In genomic region chr17:7280519-7281073, GRCh38 we compare ENCODE assay signal across 8 cellular contexts. TPM values are rescaled to one million over a fixed set of nuclear protein-coding genes. Genes with fewer than 3 reads are reported as not detected.
DNase-seq lines count a peak whose midpoint lies in the region; ATAC-seq, FAIRE-seq and TF ChIP-seq lines count a peak whose summit lies in the region.

No MANE protein-coding gene starts in this region.

- 3% methylated on average over 16 of the region's 29 CpGs for WGBS in HepG2 (ENCODE audit: low lambda C conversion rate)

- POLR2A ChIA-PET in HepG2 (lab: Yijun Ruan, JAX) = interaction anchor here (0.6 to 3.9 kb wide), 24 partner anchors 12 to 347 kb away, joined by 3 to 35 read pairs (median 6); partner anchors contain the start of genes ACADVL, ASGR2, CTDNEP1 and DLG4

- intact Hi-C loops in HepG2 (cut with micrococcal nuclease; ENCODE audit: unreplicated experiment) = loop anchor here (1.0 to 5.0 kb wide), 4 partner anchors 16 to 66 kb away; partner anchors contain the start of gene GABARAP

- peaks cover 38% of the 10 kb centered on the region for H3K4me1 ChIP-seq in HepG2 (ENCODE audit: insufficient read depth, low read length)

- TF ChIP-seq EP300 in HepG2 (IDR thresholded peaks at IDR 0.05; ENCODE audit: low read depth in 2 of 2, low read length in 2 of 2) (no peak), HepG2 (CRISPR knock-in tag; IDR thresholded peaks at IDR 0.05; ENCODE audit: borderline replicate concordance) (no peak)

- TF ChIP-seq RAD21 in HepG2 (CRISPR knock-in tag; IDR thresholded peaks at IDR 0.05) = peak; percentile 99

- no peaks in the 10 kb centered on the region for H3K27me3 ChIP-seq in HepG2 (ENCODE audit: control insufficient read depth in 1 of 2, insufficient read depth in 2 of 2, low read length in 2 of 2)

- H3K27ac ChIP-seq in HepG2 (ENCODE audit: extremely low read length, insufficient read depth, low read length) = peak overlapping the region; percentile 59

- FAIRE-seq in HepG2 (lab: Jason Lieb, UNC) = peak; percentile 89

- TF ChIP-seq CTCF in GM13976 (IDR thresholded peaks at IDR 0.05; ENCODE audit: borderline replicate concordance, control extremely low read depth, extremely low read depth, insufficient read depth, missing control alignments) (peak; percentile 65), HepG2 (CRISPR knock-in tag; IDR thresholded peaks at IDR 0.05) (peak; percentile 98)

- CTCF ChIA-PET in HepG2 (lab: Yijun Ruan, JAX; ENCODE audit: low intra/inter-chr PET ratio, low total read pairs) = interaction anchor here (1.2 to 2.9 kb wide), 7 partner anchors 12 to 235 kb away, joined by 3 to 43 read pairs (median 6); partner anchors contain the start of genes CTDNEP1 and ELP5

- no peak for TF ChIP-seq POLR2A in HepG2 (IDR thresholded peaks at IDR 0.05; ENCODE audit: insufficient read depth in 1 of 2, low read depth in 2 of 2, low read length in 2 of 2)

- peak; percentile 90 for DNase-seq in GM13976 (ENCODE audit: low spot score)
- peak; percentile 79 for DNase-seq in NCI-H526 treated with DMSO at 0.1 percent for 48 hours (lab: John Stamatoyannopoulos, UW)
- DNase-seq in activated CD4-positive, alpha-beta T cell treated with anti-CD3 and anti-CD28 coated beads, Interleukin-2, amount 50 U/mL, for 48 hours = peak; percentile 86 to 90
- DNase-seq in dermis microvascular lymphatic vessel endothelial cell (ENCODE audit: low read depth in 2 of 2) = peak; percentile 52 to 76
- peak; percentile 79 for DNase-seq in HepG2 (ENCODE audit: low spot score)
- peak; percentile 87 for DNase-seq in stimulated activated CD4-positive, alpha-beta T cell treated with anti-CD3 and anti-CD28 coated beads, Interleukin-4, amount 100 ng/mL, for 1 hour

- peak overlapping the region; percentile 86 for H3K4me2 ChIP-seq in HepG2 (ENCODE audit: low read depth, low read length)

- H3K4me3 ChIP-seq in HepG2 (replicated peaks in 1 of 3; ENCODE audit: insufficient read depth in 1 of 3, low read depth in 2 of 3, low read length in 3 of 3) = peak overlapping the region; percentile 23 to 87 (median 31); a peak in 5 of 6 replicates

- ATAC-seq in HG03196 (IDR thresholded peaks at IDR 0.05; ENCODE audit: unreplicated experiment) (peak; percentile 55), HepG2 (peak; percentile 72), GM18511 (IDR thresholded peaks at IDR 0.05; ENCODE audit: unreplicated experiment) (no peak)

- peak overlapping the region; percentile 27 for H3K9ac ChIP-seq in HepG2 (ENCODE audit: insufficient read depth, low read depth, low read length)

- no TSS peak for BruUV-seq in HepG2 (replicated peaks; lab: Mats Ljungman, UMichigan)

- H4K20me1 ChIP-seq in HepG2 (ENCODE audit: insufficient read depth, low read length) = no peaks in the 10 kb centered on the region

- H3K36me3 ChIP-seq in HepG2 (replicated peaks in 1 of 2; ENCODE audit: control insufficient read depth in 1 of 2, insufficient read depth in 2 of 2, low read length in 2 of 2) = peaks cover 8% of the 10 kb centered on the region in 2 experiments; a peak in 4 of 5 replicates

- H2AFZ ChIP-seq in HepG2 (ENCODE audit: low read length) = no peak overlapping the region

- no peaks in the 10 kb centered on the region for H3K9me3 ChIP-seq in HepG2 (ENCODE audit: low read length)

- in situ Hi-C loops in GM13976 (cut with MboI; ENCODE audit: low sequenced_read_pairs, unreplicated experiment) (loop anchor here (25.0 kb wide), 1 partner anchor 243 kb away; the partner anchor contains the start of genes SLC16A11 and SLC16A13), HepG2 (cut with HindIII; ENCODE audit: extremely low pct_ligation_motif_present, low pct_unique_long_range_greater_than_20kb) (loop anchor here (10.0 kb wide), 1 partner anchor 236 kb away; the partner anchor contains the start of gene SLC16A11)

- no peaks in the 10 kb centered on the region for H3K79me2 ChIP-seq in HepG2 (ENCODE audit: insufficient read depth, low read length)

RNA-seq across cellular contexts. Expression of gene SLC2A4, which starts 0.9 kb away (rescaled TPM):
- 0.76 and 0.90 TPM in 2 replicates for total RNA-seq in dermis microvascular lymphatic vessel endothelial cell
- 2.6 and 5.8 TPM in 2 replicates for total RNA-seq in HepG2 (2016; rRNA removed; fragmentation: Illumina TruSeq; extraction: Trizol)
- total RNA-seq in HepG2 (2016; cell fraction: cytosol; rRNA removed; fragmentation: Illumina TruSeq; extraction: Trizol; ENCODE audit: low read depth) = 1.1 and 1.3 TPM in 2 replicates
- 2.6 and 6.2 TPM in 2 replicates for total RNA-seq in HepG2 (2016; cell fraction: insoluble cytoplasmic fraction; rRNA removed; fragmentation: Illumina TruSeq; extraction: Trizol)
- total RNA-seq in HepG2 (2016; cell fraction: membrane; rRNA removed; fragmentation: Illumina TruSeq; extraction: Trizol) = 2.9 and 3.0 TPM in 2 replicates
- total RNA-seq in HepG2 (2016; cell fraction: nucleus; rRNA removed; fragmentation: Illumina TruSeq; extraction: Trizol) = 5.2 and 8.4 TPM in 2 replicates
- 4.9 and 6.3 TPM in 2 replicates for polyA plus RNA-seq in HepG2 (2011; rRNA removed)
- 3.9 and 5.4 TPM in 2 replicates for polyA plus RNA-seq in HepG2 (2011; cell fraction: cytosol; rRNA removed)
- polyA plus RNA-seq in HepG2 (2011; cell fraction: nucleus; rRNA removed) = 13.8 and 15.9 TPM in 2 replicates
- polyA plus RNA-seq in HepG2 (2012) = 1.9 and 2.8 TPM in 2 replicates
- polyA plus RNA-seq in HepG2 (2016; cell fraction: cytosol; fragmentation: Illumina TruSeq; extraction: Trizol; ENCODE audit: low read depth) = 0.44 and 0.46 TPM in 2 replicates
- polyA plus RNA-seq in HepG2 (2016; cell fraction: insoluble cytoplasmic fraction; fragmentation: Illumina TruSeq; extraction: Trizol; ENCODE audit: low read depth) = 1.6 and 2.0 TPM in 2 replicates
- 1.1 and 1.3 TPM in 2 replicates for polyA plus RNA-seq in HepG2 (2016; cell fraction: membrane; fragmentation: Illumina TruSeq; extraction: Trizol; ENCODE audit: low read depth)
- 8.0 and 10.3 TPM in 2 replicates for polyA plus RNA-seq in HepG2 (2016; cell fraction: nucleus; fragmentation: Illumina TruSeq; extraction: Trizol; ENCODE audit: insufficient read depth, low read depth)
- 0.68 and 20.8 TPM in 2 replicates for polyA minus RNA-seq in HepG2 (2011; rRNA and poly(A)+ RNA removed; ENCODE audit: low replicate concordance)
- polyA minus RNA-seq in HepG2 (2011; cell fraction: cytosol; rRNA and poly(A)+ RNA removed) = 5.3 and 5.8 TPM in 2 replicates
- 10.2 and 10.3 TPM in 2 replicates for polyA minus RNA-seq in HepG2 (2011; cell fraction: nucleus; rRNA and poly(A)+ RNA removed)

RNA-seq across cellular contexts. Expression of gene YBX2, which starts 13.8 kb away (rescaled TPM):
- total RNA-seq in dermis microvascular lymphatic vessel endothelial cell (0.25 and 0.26 TPM in 2 replicates), HepG2 (2016; rRNA removed; fragmentation: Illumina TruSeq; extraction: Trizol) (0.22 TPM in 1 of 2 replicates, not detected in the other)
- total RNA-seq in HepG2 (2016; cell fraction: cytosol; rRNA removed; fragmentation: Illumina TruSeq; extraction: Trizol; ENCODE audit: low read depth) = 0.09 and 0.30 TPM in 2 replicates
- 0.24 TPM in 1 of 2 replicates, not detected in the other for total RNA-seq in HepG2 (2016; cell fraction: insoluble cytoplasmic fraction; rRNA removed; fragmentation: Illumina TruSeq; extraction: Trizol)
- 0.25 and 0.34 TPM in 2 replicates for total RNA-seq in HepG2 (2016; cell fraction: membrane; rRNA removed; fragmentation: Illumina TruSeq; extraction: Trizol)
- total RNA-seq in HepG2 (2016; cell fraction: nucleus; rRNA removed; fragmentation: Illumina TruSeq; extraction: Trizol) = 0.34 and 0.37 TPM in 2 replicates
- 0.12 TPM in 2 replicates for polyA plus RNA-seq in HepG2 (2011; rRNA removed)
- polyA plus RNA-seq in HepG2 (2011; cell fraction: cytosol; rRNA removed) = 0.01 and 0.07 TPM in 2 replicates
- 0.96 and 1.6 TPM in 2 replicates for polyA plus RNA-seq in HepG2 (2011; cell fraction: nucleus; rRNA removed)
- polyA plus RNA-seq in HepG2 (2012) = 0.39 and 0.50 TPM in 2 replicates
- polyA plus RNA-seq in HepG2 (2016; cell fraction: cytosol; fragmentation: Illumina TruSeq; extraction: Trizol; ENCODE audit: low read depth) = 0.36 TPM in 2 replicates
- polyA plus RNA-seq in HepG2 (2016; cell fraction: insoluble cytoplasmic fraction; fragmentation: Illumina TruSeq; extraction: Trizol; ENCODE audit: low read depth) = 0.30 and 0.47 TPM in 2 replicates
- polyA plus RNA-seq in HepG2 (2016; cell fraction: membrane; fragmentation: Illumina TruSeq; extraction: Trizol; ENCODE audit: low read depth) = 0.38 and 0.65 TPM in 2 replicates
- polyA plus RNA-seq in HepG2 (2016; cell fraction: nucleus; fragmentation: Illumina TruSeq; extraction: Trizol; ENCODE audit: insufficient read depth, low read depth) = 1.2 and 1.5 TPM in 2 replicates
- 0.06 and 0.09 TPM in 2 replicates for polyA minus RNA-seq in HepG2 (2011; rRNA and poly(A)+ RNA removed; ENCODE audit: low replicate concordance)
- polyA minus RNA-seq in HepG2 (2011; cell fraction: cytosol; rRNA and poly(A)+ RNA removed) = not detected in 2 replicates
- polyA minus RNA-seq in HepG2 (2011; cell fraction: nucleus; rRNA and poly(A)+ RNA removed) = 0.37 and 0.52 TPM in 2 replicates

RNA-seq across cellular contexts. Expression of gene CLDN7, which starts 18.3 kb away (rescaled TPM):
- 1.0 and 2.7 TPM in 2 replicates for total RNA-seq in dermis microvascular lymphatic vessel endothelial cell
- total RNA-seq in HepG2 (2016; rRNA removed; fragmentation: Illumina TruSeq; extraction: Trizol) = not detected in 2 replicates
- not detected in 2 replicates for total RNA-seq in HepG2 (2016; cell fraction: cytosol; rRNA removed; fragmentation: Illumina TruSeq; extraction: Trizol; ENCODE audit: low read depth)
- total RNA-seq in HepG2 (2016; cell fraction: insoluble cytoplasmic fraction; rRNA removed; fragmentation: Illumina TruSeq; extraction: Trizol) = not detected in 2 replicates
- not detected in 2 replicates for total RNA-seq in HepG2 (2016; cell fraction: membrane; rRNA removed; fragmentation: Illumina TruSeq; extraction: Trizol)
- total RNA-seq in HepG2 (2016; cell fraction: nucleus; rRNA removed; fragmentation: Illumina TruSeq; extraction: Trizol) = not detected in 2 replicates
- not detected in 2 replicates for polyA plus RNA-seq in HepG2 (2011; rRNA removed)
- polyA plus RNA-seq in HepG2 (2011; cell fraction: cytosol; rRNA removed) = not detected in 2 replicates
- polyA plus RNA-seq in HepG2 (2011; cell fraction: nucleus; rRNA removed) = not detected in 2 replicates
- polyA plus RNA-seq in HepG2 (2012) = not detected in 2 replicates
- not detected in 2 replicates for polyA plus RNA-seq in HepG2 (2016; cell fraction: cytosol; fragmentation: Illumina TruSeq; extraction: Trizol; ENCODE audit: low read depth)
- not detected in 2 replicates for polyA plus RNA-seq in HepG2 (2016; cell fraction: insoluble cytoplasmic fraction; fragmentation: Illumina TruSeq; extraction: Trizol; ENCODE audit: low read depth)
- not detected in 2 replicates for polyA plus RNA-seq in HepG2 (2016; cell fraction: membrane; fragmentation: Illumina TruSeq; extraction: Trizol; ENCODE audit: low read depth)
- polyA plus RNA-seq in HepG2 (2016; cell fraction: nucleus; fragmentation: Illumina TruSeq; extraction: Trizol; ENCODE audit: insufficient read depth, low read depth) = not detected in 2 replicates
- polyA minus RNA-seq in HepG2 (2011; rRNA and poly(A)+ RNA removed; ENCODE audit: low replicate concordance) = 10.0 TPM in 1 of 2 replicates, not detected in the other
- not detected in 2 replicates for polyA minus RNA-seq in HepG2 (2011; cell fraction: cytosol; rRNA and poly(A)+ RNA removed)
- not detected in 2 replicates for polyA minus RNA-seq in HepG2 (2011; cell fraction: nucleus; rRNA and poly(A)+ RNA removed)

RNA-seq across cellular contexts. Expression of gene EIF5A, which starts 26.8 kb away (rescaled TPM):
- total RNA-seq in dermis microvascular lymphatic vessel endothelial cell (540 and 622 TPM in 2 replicates), HepG2 (2016; rRNA removed; fragmentation: Illumina TruSeq; extraction: Trizol) (319 and 367 TPM in 2 replicates)
- 181 and 202 TPM in 2 replicates for total RNA-seq in HepG2 (2016; cell fraction: cytosol; rRNA removed; fragmentation: Illumina TruSeq; extraction: Trizol; ENCODE audit: low read depth)
- total RNA-seq in HepG2 (2016; cell fraction: insoluble cytoplasmic fraction; rRNA removed; fragmentation: Illumina TruSeq; extraction: Trizol) = 326 and 331 TPM in 2 replicates
- 297 and 318 TPM in 2 replicates for total RNA-seq in HepG2 (2016; cell fraction: membrane; rRNA removed; fragmentation: Illumina TruSeq; extraction: Trizol)
- 155 and 177 TPM in 2 replicates for total RNA-seq in HepG2 (2016; cell fraction: nucleus; rRNA removed; fragmentation: Illumina TruSeq; extraction: Trizol)
- polyA plus RNA-seq in HepG2 (2011; rRNA removed) = 280 and 337 TPM in 2 replicates
- 359 and 386 TPM in 2 replicates for polyA plus RNA-seq in HepG2 (2011; cell fraction: cytosol; rRNA removed)
- 222 and 229 TPM in 2 replicates for polyA plus RNA-seq in HepG2 (2011; cell fraction: nucleus; rRNA removed)
- 346 and 360 TPM in 2 replicates for polyA plus RNA-seq in HepG2 (2012)
- 332 and 358 TPM in 2 replicates for polyA plus RNA-seq in HepG2 (2016; cell fraction: cytosol; fragmentation: Illumina TruSeq; extraction: Trizol; ENCODE audit: low read depth)
- 655 and 754 TPM in 2 replicates for polyA plus RNA-seq in HepG2 (2016; cell fraction: insoluble cytoplasmic fraction; fragmentation: Illumina TruSeq; extraction: Trizol; ENCODE audit: low read depth)
- 458 and 466 TPM in 2 replicates for polyA plus RNA-seq in HepG2 (2016; cell fraction: membrane; fragmentation: Illumina TruSeq; extraction: Trizol; ENCODE audit: low read depth)
- 478 and 490 TPM in 2 replicates for polyA plus RNA-seq in HepG2 (2016; cell fraction: nucleus; fragmentation: Illumina TruSeq; extraction: Trizol; ENCODE audit: insufficient read depth, low read depth)
- polyA minus RNA-seq in HepG2 (2011; rRNA and poly(A)+ RNA removed; ENCODE audit: low replicate concordance) = 353 and 1,132 TPM in 2 replicates
- 190 and 222 TPM in 2 replicates for polyA minus RNA-seq in HepG2 (2011; cell fraction: cytosol; rRNA and poly(A)+ RNA removed)
- polyA minus RNA-seq in HepG2 (2011; cell fraction: nucleus; rRNA and poly(A)+ RNA removed) = 105 and 111 TPM in 2 replicates

RNA-seq across cellular contexts. Expression of gene ELP5, which starts 28.6 kb away (rescaled TPM):
- total RNA-seq in dermis microvascular lymphatic vessel endothelial cell (31.8 and 34.6 TPM in 2 replicates), HepG2 (2016; rRNA removed; fragmentation: Illumina TruSeq; extraction: Trizol) (68.0 and 69.8 TPM in 2 replicates)
- total RNA-seq in HepG2 (2016; cell fraction: cytosol; rRNA removed; fragmentation: Illumina TruSeq; extraction: Trizol; ENCODE audit: low read depth) = 111 and 129 TPM in 2 replicates
- 64.4 and 71.8 TPM in 2 replicates for total RNA-seq in HepG2 (2016; cell fraction: insoluble cytoplasmic fraction; rRNA removed; fragmentation: Illumina TruSeq; extraction: Trizol)
- total RNA-seq in HepG2 (2016; cell fraction: membrane; rRNA removed; fragmentation: Illumina TruSeq; extraction: Trizol) = 142 and 154 TPM in 2 replicates
- total RNA-seq in HepG2 (2016; cell fraction: nucleus; rRNA removed; fragmentation: Illumina TruSeq; extraction: Trizol) = 40.7 and 41.3 TPM in 2 replicates
- polyA plus RNA-seq in HepG2 (2011; rRNA removed) = 67.6 and 75.4 TPM in 2 replicates
- polyA plus RNA-seq in HepG2 (2011; cell fraction: cytosol; rRNA removed) = 79.0 and 80.4 TPM in 2 replicates
- 109 and 116 TPM in 2 replicates for polyA plus RNA-seq in HepG2 (2011; cell fraction: nucleus; rRNA removed)
- 54.3 and 56.5 TPM in 2 replicates for polyA plus RNA-seq in HepG2 (2012)
- 153 and 183 TPM in 2 replicates for polyA plus RNA-seq in HepG2 (2016; cell fraction: cytosol; fragmentation: Illumina TruSeq; extraction: Trizol; ENCODE audit: low read depth)
- polyA plus RNA-seq in HepG2 (2016; cell fraction: insoluble cytoplasmic fraction; fragmentation: Illumina TruSeq; extraction: Trizol; ENCODE audit: low read depth) = 78.9 and 80.0 TPM in 2 replicates
- 162 and 180 TPM in 2 replicates for polyA plus RNA-seq in HepG2 (2016; cell fraction: membrane; fragmentation: Illumina TruSeq; extraction: Trizol; ENCODE audit: low read depth)
- polyA plus RNA-seq in HepG2 (2016; cell fraction: nucleus; fragmentation: Illumina TruSeq; extraction: Trizol; ENCODE audit: insufficient read depth, low read depth) = 87.0 and 90.3 TPM in 2 replicates
- 70.4 and 79.0 TPM in 2 replicates for polyA minus RNA-seq in HepG2 (2011; rRNA and poly(A)+ RNA removed; ENCODE audit: low replicate concordance)
- polyA minus RNA-seq in HepG2 (2011; cell fraction: cytosol; rRNA and poly(A)+ RNA removed) = 19.7 and 20.9 TPM in 2 replicates
- polyA minus RNA-seq in HepG2 (2011; cell fraction: nucleus; rRNA and poly(A)+ RNA removed) = 29.2 and 33.6 TPM in 2 replicates
